ENCODE assay signal across 1 cellular context in the genomic region with DNA sequence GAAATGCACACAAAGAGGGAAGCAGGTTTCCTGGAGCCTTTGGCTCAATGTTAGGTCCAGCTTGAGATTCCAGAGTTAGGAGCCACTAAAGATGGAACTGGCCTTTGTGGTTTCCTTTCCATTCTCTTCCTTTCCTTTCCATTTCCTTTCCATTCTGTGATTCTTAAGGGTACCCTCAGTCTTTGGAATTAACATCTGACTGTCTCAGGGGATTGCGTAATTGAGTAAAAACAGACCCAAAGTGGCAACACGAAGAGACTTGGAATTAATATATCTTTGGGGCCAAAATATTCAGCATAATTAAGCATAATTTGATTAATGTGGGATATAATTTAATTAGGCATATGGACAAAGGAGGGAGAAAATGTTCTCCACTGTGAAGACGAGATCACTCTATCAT.
TF ChIP-seq lines count a peak whose summit lies in the region.

No MANE protein-coding gene starts in this region.

TF ChIP-seq in SK-N-SH treated with all-trans-retinoic acid at 6 μM for 48 hours, 23 proteins besides CTCF, POLR2A, EP300 and RAD21 (continued from another document):
- TF ChIP-seq, protein P1, sequence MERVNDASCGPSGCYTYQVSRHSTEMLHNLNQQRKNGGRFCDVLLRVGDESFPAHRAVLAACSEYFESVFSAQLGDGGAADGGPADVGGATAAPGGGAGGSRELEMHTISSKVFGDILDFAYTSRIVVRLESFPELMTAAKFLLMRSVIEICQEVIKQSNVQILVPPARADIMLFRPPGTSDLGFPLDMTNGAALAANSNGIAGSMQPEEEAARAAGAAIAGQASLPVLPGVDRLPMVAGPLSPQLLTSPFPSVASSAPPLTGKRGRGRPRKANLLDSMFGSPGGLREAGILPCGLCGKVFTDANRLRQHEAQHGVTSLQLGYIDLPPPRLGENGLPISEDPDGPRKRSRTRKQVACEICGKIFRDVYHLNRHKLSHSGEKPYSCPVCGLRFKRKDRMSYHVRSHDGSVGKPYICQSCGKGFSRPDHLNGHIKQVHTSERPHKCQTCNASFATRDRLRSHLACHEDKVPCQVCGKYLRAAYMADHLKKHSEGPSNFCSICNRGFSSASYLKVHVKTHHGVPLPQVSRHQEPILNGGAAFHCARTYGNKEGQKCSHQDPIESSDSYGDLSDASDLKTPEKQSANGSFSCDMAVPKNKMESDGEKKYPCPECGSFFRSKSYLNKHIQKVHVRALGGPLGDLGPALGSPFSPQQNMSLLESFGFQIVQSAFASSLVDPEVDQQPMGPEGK (CRISPR knock-in tag; IDR thresholded peaks at IDR 0.05; ENCODE audit: borderline replicate concordance): peak; percentile 74; the same call in 1 of the 2 replicates
- TF ChIP-seq ESRRG (CRISPR knock-in tag; IDR thresholded peaks at IDR 0.05): no peak
- 0 out of 2 replicates have a peak, but pooled peaks have one; percentile 40 for TF ChIP-seq ZNF8 (CRISPR knock-in tag; IDR thresholded peaks at IDR 0.05)
- peak; percentile 93 for TF ChIP-seq CSDC2 (CRISPR knock-in tag; IDR thresholded peaks at IDR 0.05)
- TF ChIP-seq SNAI2 (CRISPR knock-in tag; IDR thresholded peaks at IDR 0.05): peak; percentile 87; the same call in 1 of the 2 replicates
- peak; percentile 34; the same call in 1 of the 2 replicates for TF ChIP-seq ZFP30 (CRISPR knock-in tag; IDR thresholded peaks at IDR 0.05)
- no peak for TF ChIP-seq ZC3H10 (CRISPR knock-in tag; IDR thresholded peaks at IDR 0.05)
- TF ChIP-seq OSR1 (CRISPR knock-in tag; IDR thresholded peaks at IDR 0.05): no peak
